In the genomic region with DNA sequence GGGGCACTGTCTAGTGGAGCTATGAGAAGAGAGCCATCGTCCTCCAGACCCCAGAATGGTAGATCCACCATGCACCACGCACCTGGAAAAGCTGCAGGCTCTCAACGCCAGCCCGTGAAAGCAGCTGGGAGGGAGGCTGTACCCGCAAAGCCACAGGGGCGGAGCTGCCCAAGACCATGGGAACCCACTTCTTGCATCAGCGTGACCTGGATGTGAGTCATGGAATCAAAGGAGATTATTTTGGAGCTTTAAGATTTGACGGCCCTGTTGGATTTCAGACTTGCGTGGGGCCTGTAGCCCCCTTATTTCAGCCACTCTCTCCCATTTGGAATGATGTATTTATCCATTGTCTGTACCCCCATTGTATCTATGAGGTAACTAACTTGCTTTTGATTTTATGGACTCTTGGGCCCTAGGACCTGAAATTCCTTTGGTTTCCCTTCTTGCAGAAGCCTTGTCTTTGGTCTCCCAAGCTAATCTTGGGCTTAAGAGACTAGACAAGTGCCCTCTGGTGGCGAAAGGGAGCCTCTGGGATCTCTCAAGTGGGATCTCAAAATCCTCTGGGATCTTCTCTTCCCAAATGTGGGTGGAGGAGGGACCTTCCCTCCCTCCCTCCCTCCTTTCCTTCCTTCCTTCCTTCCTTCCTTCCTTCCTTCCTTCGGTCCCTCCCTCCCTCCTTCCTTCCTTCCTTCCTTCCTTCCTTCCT, we compare ENCODE assay signal across 8 cellular contexts. TPM values are rescaled to one million over a fixed set of nuclear protein-coding genes. Genes with fewer than 3 reads are reported as not detected.
A peak's percentile ranks its signal among the peaks of the same experiment; 100 is the strongest.
DNase-seq lines count a peak whose midpoint lies in the region; ATAC-seq and TF ChIP-seq lines count a peak whose summit lies in the region.

No MANE protein-coding gene starts in this region.

- H3K79me2 ChIP-seq in GM23248 (ENCODE audit: insufficient read depth) = no peaks in the 10 kb centered on the region

- 80 to 89% methylated on average over 10 of the region's 11 CpGs for WGBS in GM23248 (ENCODE audit: low coverage in 1 of 2, low lambda C conversion rate in 2 of 2, missing lambda C conversion rate in 2 of 2), 2 experiments
- WGBS in stomach, 5 donors = 75 to 84% (median 77%) methylated on average over 7 to 11 of the region's 11 CpGs

- H3K36me3 Mint-ChIP-seq in activated CD4-positive, alpha-beta memory T cell treated with anti-CD3 and anti-CD28 coated beads, Interleukin-2, amount 10 ng/mL, durations not matched to agents 7 days and 5 days (ENCODE audit: low read depth) = no peaks in the 10 kb centered on the region

- H3K4me2 ChIP-seq in GM23248 (ENCODE audit: unreplicated experiment) = no peak overlapping the region

- no peaks in the 10 kb centered on the region for H3K9me3 Mint-ChIP-seq in activated CD4-positive, alpha-beta memory T cell treated with anti-CD3 and anti-CD28 coated beads, Interleukin-2, amount 10 ng/mL, durations not matched to agents 7 days and 5 days

- H3F3A ChIP-seq in GM23248 (ENCODE audit: insufficient read depth) = no peaks in the 10 kb centered on the region

- H2AFZ ChIP-seq in GM23248 = no peak overlapping the region

- H3K4me3 ChIP-seq in BE2C (ENCODE audit: low read depth, low read length) = no peak overlapping the region
- no peak overlapping the region for H3K4me3 ChIP-seq in GM23248
- H3K4me3 ChIP-seq in RWPE2 (ENCODE audit: severe bottlenecking) = no peak overlapping the region
- no peak overlapping the region for H3K4me3 ChIP-seq in foreskin fibroblast (ENCODE audit: low read depth in 1 of 2, low read length in 2 of 2)
- H3K4me3 ChIP-seq in stomach = no peak overlapping the region

- intact Hi-C loops in stomach (cut with DNase I; ENCODE audit: low total_unique reads) = loop anchor here (10.0 kb wide), 1 partner anchor 992 kb away; no protein-coding TSS in a partner anchor

- TF ChIP-seq EP300 in stomach (IDR thresholded peaks at IDR 0.05) = no peak

- ATAC-seq in RWPE2 (ENCODE audit: low read depth) (peak; percentile 68), GM18861 (IDR thresholded peaks at IDR 0.05; ENCODE audit: unreplicated experiment) (no peak)

- CTCF ChIA-PET in activated CD4-positive, alpha-beta memory T cell treated with anti-CD3 and anti-CD28 coated beads, Interleukin-2, amount 10 ng/mL, durations not matched to agents 7 days and 5 days (lab: Charles Lee) = interaction anchor here (1.9 to 2.6 kb wide), 2 partner anchors 24 to 46 kb away, joined by 5 to 10 read pairs; no protein-coding TSS in a partner anchor

- no peaks in the 10 kb centered on the region for H3K27me3 Mint-ChIP-seq in activated CD4-positive, alpha-beta memory T cell treated with anti-CD3 and anti-CD28 coated beads, Interleukin-2, amount 10 ng/mL, durations not matched to agents 7 days and 5 days

- TF ChIP-seq CTCF in BE2C (IDR thresholded peaks at IDR 0.05; ENCODE audit: low read depth, low read length) (peak; percentile 80), RWPE2 (IDR thresholded peaks at IDR 0.05; ENCODE audit: poor library complexity, severe bottlenecking) (peak; percentile 55), foreskin fibroblast (IDR thresholded peaks at IDR 0.05; ENCODE audit: low read depth, low read length) (peak; percentile 69), stomach (IDR thresholded peaks at IDR 0.05) (peak in 4 of 7 experiments; percentile 11 to 51 (median 34))

- no peaks in the 10 kb centered on the region for H3K36me3 ChIP-seq in BE2C
- no peaks in the 10 kb centered on the region for H3K36me3 ChIP-seq in GM23248 (ENCODE audit: low read depth)
- no peaks in the 10 kb centered on the region for H3K36me3 ChIP-seq in RWPE2 (ENCODE audit: low read depth)
- H3K36me3 ChIP-seq in stomach = no peaks in the 10 kb centered on the region

- DNase-seq in BE2C (peak; percentile 58), GM23248 (peak; percentile 81), RWPE2 (ENCODE audit: low spot score) (no peak), foreskin fibroblast (peak in 1 of 2 donors; percentile 77), stomach (peak; percentile 64), T1000 (lab: John Stamatoyannopoulos, UW) (no peak)
- no peak for DNase-seq in activated CD4-positive, alpha-beta memory T cell treated with anti-CD3 and anti-CD28 coated beads, Interleukin-2, amount 10 ng/mL, durations not matched to agents 7 days and 5 days

- H3K9me2 ChIP-seq in GM23248 (ENCODE audit: insufficient read depth) = no peaks in the 10 kb centered on the region

- no peak overlapping the region for H3K4me3 Mint-ChIP-seq in activated CD4-positive, alpha-beta memory T cell treated with anti-CD3 and anti-CD28 coated beads, Interleukin-2, amount 10 ng/mL, durations not matched to agents 7 days and 5 days

- no peak overlapping the region for H3K27ac Mint-ChIP-seq in activated CD4-positive, alpha-beta memory T cell treated with anti-CD3 and anti-CD28 coated beads, Interleukin-2, amount 10 ng/mL, durations not matched to agents 7 days and 5 days

- TF ChIP-seq POLR2A in stomach (IDR thresholded peaks at IDR 0.05) = no peak

- no peak overlapping the region for H3K9ac ChIP-seq in GM23248

- no peaks in the 10 kb centered on the region for H3K4me1 Mint-ChIP-seq in activated CD4-positive, alpha-beta memory T cell treated with anti-CD3 and anti-CD28 coated beads, Interleukin-2, amount 10 ng/mL, durations not matched to agents 7 days and 5 days

- no peaks in the 10 kb centered on the region for H4K20me1 ChIP-seq in GM23248 (ENCODE audit: insufficient read depth)

- no peaks in the 10 kb centered on the region for H3K9me3 ChIP-seq in BE2C
- no peaks in the 10 kb centered on the region for H3K9me3 ChIP-seq in GM23248 (ENCODE audit: low read depth)
- no peaks in the 10 kb centered on the region for H3K9me3 ChIP-seq in RWPE2 (ENCODE audit: severe bottlenecking)
- H3K9me3 ChIP-seq in stomach = no peaks in the 10 kb centered on the region

- H3K4me1 ChIP-seq in BE2C (no peaks in the 10 kb centered on the region), GM23248 (ENCODE audit: insufficient read depth) (no peaks in the 10 kb centered on the region), RWPE2 (ENCODE audit: insufficient read depth, poor library complexity, severe bottlenecking) (no peaks in the 10 kb centered on the region), stomach (no peaks in the 10 kb centered on the region)

- POLR2A ChIA-PET in activated CD4-positive, alpha-beta memory T cell treated with anti-CD3 and anti-CD28 coated beads, Interleukin-2, amount 10 ng/mL, durations not matched to agents 7 days and 5 days (lab: Charles Lee) = interaction anchor here (1.2 kb wide), 1 partner anchor 68 kb away, joined by 4 read pairs; no protein-coding TSS in a partner anchor

- no peaks in the 10 kb centered on the region for H3K27me3 ChIP-seq in BE2C
- H3K27me3 ChIP-seq in GM23248 (replicated peaks; ENCODE audit: insufficient read depth) = no peaks in the 10 kb centered on the region
- H3K27me3 ChIP-seq in RWPE2 (ENCODE audit: insufficient read depth, poor library complexity, severe bottlenecking) = no peaks in the 10 kb centered on the region
- H3K27me3 ChIP-seq in stomach = no peaks in the 10 kb centered on the region

- no peak overlapping the region for H3K27ac ChIP-seq in GM23248
- no peak overlapping the region for H3K27ac ChIP-seq in RWPE2 (ENCODE audit: poor library complexity, severe bottlenecking)
- no peak overlapping the region for H3K27ac ChIP-seq in stomach

- in situ Hi-C loops in GM23248 (cut with MboI) = no loop called here

RNA-seq across cellular contexts. Expression of a gene that starts 58.2 kb away (rescaled TPM):
- polyA plus RNA-seq in BE2C (2012; ENCODE audit: insufficient read depth, insufficient read length, low read depth) = 34.2 TPM
- total RNA-seq in GM23248 (2014; rRNA removed; shearing (Covaris generic)) = 79.2 and 85.5 TPM in 2 replicates
- polyA plus RNA-seq in GM23248 (2016; fragmentation: Nextera tagmentation; extraction: Ambion mirVana) = 11.7 and 12.0 TPM in 2 replicates
- total RNA-seq in stomach = 10 to 100 TPM; 28.6 to 84.1 (median 63.4) TPM
- 10 to 100 TPM in 2 of 3 donors, 1 to 10 TPM in 1; 6.6 to 13.6 (median 11.1) TPM for polyA plus RNA-seq in stomach
- total RNA-seq in activated CD4-positive, alpha-beta memory T cell treated with anti-CD3 and anti-CD28 coated beads, Interleukin-2, amount 10 ng/mL, durations not matched to agents 7 days and 5 days = 10 to 100 TPM; 65.1 to 65.3 TPM

Comparison
In these comparisons a context has a peak if more than half of its experiments do, and no peak if none do; other contexts are left out.
1. DNase-seq: peak in BE2C (single experiment), GM23248 (single experiment) and stomach (single experiment); none in RWPE2 (single experiment), T1000 (single experiment) and activated CD4-positive, alpha-beta memory T cell treated with anti-CD3 and anti-CD28 coated beads, Interleukin-2, amount 10 ng/mL, durations not matched to agents 7 days and 5 days (single experiment).
2. Peak in every context shown above with its lines, with median percentiles within 50 percentile points of each other: CTCF ChIP-seq.